In the genomic region with DNA sequence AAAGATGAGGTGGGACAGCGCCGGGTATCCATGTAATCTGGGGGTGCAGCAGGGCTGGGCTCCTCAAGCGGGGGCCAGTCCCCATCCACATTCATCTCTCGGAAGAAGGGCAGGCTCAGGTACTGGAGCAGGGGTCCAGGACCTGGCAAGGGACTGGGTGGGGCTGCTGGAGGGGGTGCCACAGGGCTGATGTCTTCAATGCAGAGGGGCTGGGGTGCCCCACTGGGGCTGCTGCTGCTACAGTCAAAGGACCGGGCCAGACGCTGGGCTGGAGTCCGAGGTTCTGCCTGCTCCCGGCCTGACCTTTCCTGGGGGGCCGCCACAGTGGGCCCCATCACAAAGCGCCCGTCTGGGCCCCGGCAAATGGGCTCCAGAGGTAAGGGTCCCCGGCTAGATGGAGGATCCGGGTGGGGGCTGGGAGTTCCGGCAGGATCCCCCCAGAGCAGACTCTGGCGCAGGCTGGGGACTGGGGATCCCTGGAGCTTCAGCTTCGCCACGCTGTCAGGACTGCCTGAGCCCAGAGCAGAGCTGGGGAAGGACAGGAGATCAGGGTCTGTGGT, we compare ENCODE assay signal across 23 cellular contexts. TPM values are rescaled to one million over a fixed set of nuclear protein-coding genes. Genes with fewer than 3 reads are reported as not detected.
"Had no signal": no experiment of that assay in that cellular context is flagged by ENCODE, and none has a peak within 500 bp of the region (broad histone marks: within the 10 kb centered on the region; RNA-seq: fewer than 3 reads in every experiment).

No MANE protein-coding gene starts in this region.

- H3K36me3 ChIP-seq: brain microvascular endothelial cell, lower lobe of right lung, right atrium auricular region had no signal

- H3K4me3 ChIP-seq: lower lobe of right lung, right atrium auricular region had no signal

- H3K27me3 ChIP-seq: brain microvascular endothelial cell, right atrium auricular region had no signal

- H3K27ac Mint-ChIP-seq: activated naive CD8-positive, alpha-beta T cell treated with anti-CD3 and anti-CD28 coated beads, Interleukin-2, amount 10 ng/mL, durations not matched to agents 7 days and 5 days; activated T-helper 1 cell treated with anti-CD3 and anti-CD28 coated beads, Interleukin-12 subunit alpha, Interleukin-12 subunit beta, Interleukin-2, Interleukin-4 antibody, amounts not matched to agents 30 ng/mL and 10 ng/mL and 1 ng/mL, durations not matched to agents 14 hours and 24 hours and 36 hours; progenitor cell of endocrine pancreas; stimulated activated naive CD8-positive, alpha-beta T cell treated with anti-CD3 and anti-CD28 coated beads, Interleukin-15, Interleukin-2, amounts not matched to agents 100 ng/mL and 50 ng/mL, for 24 hours; type B pancreatic cell had no signal

- H3K27ac ChIP-seq: brain microvascular endothelial cell, lower lobe of right lung, right atrium auricular region had no signal

- H3K4me3 Mint-ChIP-seq: activated naive CD8-positive, alpha-beta T cell treated with anti-CD3 and anti-CD28 coated beads, Interleukin-2, amount 10 ng/mL, durations not matched to agents 7 days and 5 days; activated T-helper 1 cell treated with anti-CD3 and anti-CD28 coated beads, Interleukin-12 subunit alpha, Interleukin-12 subunit beta, Interleukin-2, Interleukin-4 antibody, amounts not matched to agents 30 ng/mL and 10 ng/mL and 1 ng/mL, durations not matched to agents 14 hours and 24 hours and 36 hours; immature natural killer cell; stimulated activated naive CD8-positive, alpha-beta T cell treated with anti-CD3 and anti-CD28 coated beads, Interleukin-15, Interleukin-2, amounts not matched to agents 100 ng/mL and 50 ng/mL, for 24 hours; type B pancreatic cell had no signal

- ATAC-seq: activated CD4-positive, CD25-positive, alpha-beta regulatory T cell treated with anti-CD3 and anti-CD28 coated beads, Interleukin-2, amount 50 U/mL, for 24 hours; left cardiac atrium; lower lobe of right lung had no signal

- H3K9me3 ChIP-seq: lower lobe of right lung, right atrium auricular region had no signal

- DNase-seq: activated naive CD4-positive, alpha-beta T cell; activated naive CD8-positive, alpha-beta T cell treated with anti-CD3 and anti-CD28 coated beads, Interleukin-2, amount 10 ng/mL, durations not matched to agents 7 days and 5 days; brain microvascular endothelial cell; cerebellar nuclear complex; effector CD8-positive, alpha-beta T cell; head of caudate nucleus; immature natural killer cell; left cardiac atrium; lower lobe of right lung; nucleus accumbens; small intestine; stimulated activated CD4-positive, alpha-beta T cell treated with anti-CD3 and anti-CD28 coated beads, Interleukin-4, amount 100 ng/mL, for 4 hours; stimulated activated CD8-positive, alpha-beta memory T cell treated with anti-CD3 and anti-CD28 coated beads, Interleukin-4, amount 100 ng/mL, for 48 hours; T-helper 9 cell had no signal

- H3K27me3 Mint-ChIP-seq: progenitor cell of endocrine pancreas; stimulated activated naive CD8-positive, alpha-beta T cell treated with anti-CD3 and anti-CD28 coated beads, Interleukin-15, Interleukin-2, amounts not matched to agents 100 ng/mL and 50 ng/mL, for 24 hours; type B pancreatic cell had no signal

- H3K9me3 Mint-ChIP-seq: activated naive CD8-positive, alpha-beta T cell treated with anti-CD3 and anti-CD28 coated beads, Interleukin-2, amount 10 ng/mL, durations not matched to agents 7 days and 5 days; activated T-helper 1 cell treated with anti-CD3 and anti-CD28 coated beads, Interleukin-12 subunit alpha, Interleukin-12 subunit beta, Interleukin-2, Interleukin-4 antibody, amounts not matched to agents 30 ng/mL and 10 ng/mL and 1 ng/mL, durations not matched to agents 14 hours and 24 hours and 36 hours; stimulated activated naive CD8-positive, alpha-beta T cell treated with anti-CD3 and anti-CD28 coated beads, Interleukin-15, Interleukin-2, amounts not matched to agents 100 ng/mL and 50 ng/mL, for 24 hours; type B pancreatic cell had no signal

- H3K36me3 Mint-ChIP-seq: immature natural killer cell had no signal

RNA-seq across cellular contexts. Expression of gene IGSF9, which starts 16.8 kb away (rescaled TPM):
- total RNA-seq: activated naive CD8-positive, alpha-beta T cell treated with anti-CD3 and anti-CD28 coated beads, Interleukin-2, amount 10 ng/mL, durations not matched to agents 7 days and 5 days; activated T-helper 1 cell treated with anti-CD3 and anti-CD28 coated beads, Interleukin-12 subunit alpha, Interleukin-12 subunit beta, Interleukin-2, Interleukin-4 antibody, amounts not matched to agents 30 ng/mL and 10 ng/mL and 1 ng/mL, durations not matched to agents 14 hours and 24 hours and 36 hours had no signal

RNA-seq across cellular contexts. Expression of gene SLAMF9, which starts 25.5 kb away (rescaled TPM):
- total RNA-seq: activated CD8-positive, alpha-beta memory T cell treated with anti-CD3 and anti-CD28 coated beads for 36 hours; activated naive CD8-positive, alpha-beta T cell treated with anti-CD3 and anti-CD28 coated beads, Interleukin-2, amount 10 ng/mL, durations not matched to agents 7 days and 5 days; activated T-helper 1 cell treated with anti-CD3 and anti-CD28 coated beads, Interleukin-12 subunit alpha, Interleukin-12 subunit beta, Interleukin-2, Interleukin-4 antibody, amounts not matched to agents 30 ng/mL and 10 ng/mL and 1 ng/mL, durations not matched to agents 14 hours and 24 hours and 36 hours; frontal cortex; lower lobe of right lung; progenitor cell of endocrine pancreas; right atrium auricular region; temporal lobe had no signal
